In the genomic region with DNA sequence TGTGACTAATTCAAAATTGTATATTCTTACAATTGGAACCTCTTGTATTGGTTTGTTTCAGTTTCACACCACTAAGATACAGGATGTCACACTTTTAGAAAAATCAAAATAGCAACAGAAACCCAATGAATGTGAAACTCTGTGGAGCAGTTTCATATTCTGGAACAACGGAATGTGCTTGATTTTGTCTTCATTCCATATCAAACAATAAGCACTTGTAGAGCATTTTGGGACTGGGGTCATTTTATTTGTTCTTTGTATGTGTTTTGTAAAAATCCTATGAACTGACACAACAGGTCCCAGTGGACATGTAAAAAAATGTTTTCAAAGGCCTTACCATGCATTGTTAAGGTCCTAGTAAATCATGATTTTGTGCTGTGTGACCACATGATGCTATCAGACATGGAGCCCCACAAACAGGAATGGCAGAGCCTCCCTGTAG, we compare ENCODE assay signal across 1 cellular context.
TF ChIP-seq lines count a peak whose summit lies in the region.

No MANE protein-coding gene starts in this region.

TF ChIP-seq in SK-N-SH, 30 proteins besides CTCF, POLR2A, EP300 and RAD21 (continued from another document):
- TF ChIP-seq, protein P1, sequence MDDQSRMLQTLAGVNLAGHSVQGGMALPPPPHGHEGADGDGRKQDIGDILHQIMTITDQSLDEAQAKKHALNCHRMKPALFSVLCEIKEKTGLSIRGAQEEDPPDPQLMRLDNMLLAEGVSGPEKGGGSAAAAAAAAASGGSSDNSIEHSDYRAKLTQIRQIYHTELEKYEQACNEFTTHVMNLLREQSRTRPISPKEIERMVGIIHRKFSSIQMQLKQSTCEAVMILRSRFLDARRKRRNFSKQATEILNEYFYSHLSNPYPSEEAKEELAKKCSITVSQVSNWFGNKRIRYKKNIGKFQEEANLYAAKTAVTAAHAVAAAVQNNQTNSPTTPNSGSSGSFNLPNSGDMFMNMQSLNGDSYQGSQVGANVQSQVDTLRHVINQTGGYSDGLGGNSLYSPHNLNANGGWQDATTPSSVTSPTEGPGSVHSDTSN (IDR thresholded peaks at IDR 0.05), result no peak
- no peak for TF ChIP-seq MXI1 (IDR thresholded peaks at IDR 0.05; ENCODE audit: low read depth, low read length)
- TF ChIP-seq FOSL2 (IDR thresholded peaks at IDR 0.05; ENCODE audit: borderline replicate concordance, low read depth), result no peak
- TF ChIP-seq YY1 (IDR thresholded peaks at IDR 0.05; ENCODE audit: low read depth), result no peak
- TF ChIP-seq RXRA (IDR thresholded peaks at IDR 0.05; ENCODE audit: borderline replicate concordance, low read depth), result no peak
- no peak for TF ChIP-seq RFX5 (IDR thresholded peaks at IDR 0.05; ENCODE audit: low read length)
- TF ChIP-seq TEAD4 (IDR thresholded peaks at IDR 0.05; ENCODE audit: borderline replicate concordance, insufficient read depth), result no peak
- TF ChIP-seq, protein P2, sequence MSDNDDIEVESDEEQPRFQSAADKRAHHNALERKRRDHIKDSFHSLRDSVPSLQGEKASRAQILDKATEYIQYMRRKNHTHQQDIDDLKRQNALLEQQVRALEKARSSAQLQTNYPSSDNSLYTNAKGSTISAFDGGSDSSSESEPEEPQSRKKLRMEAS (IDR thresholded peaks at IDR 0.05; ENCODE audit: low read depth), result no peak
